Comparison of ENCODE assay signal across 13 cellular contexts in the genomic region with DNA sequence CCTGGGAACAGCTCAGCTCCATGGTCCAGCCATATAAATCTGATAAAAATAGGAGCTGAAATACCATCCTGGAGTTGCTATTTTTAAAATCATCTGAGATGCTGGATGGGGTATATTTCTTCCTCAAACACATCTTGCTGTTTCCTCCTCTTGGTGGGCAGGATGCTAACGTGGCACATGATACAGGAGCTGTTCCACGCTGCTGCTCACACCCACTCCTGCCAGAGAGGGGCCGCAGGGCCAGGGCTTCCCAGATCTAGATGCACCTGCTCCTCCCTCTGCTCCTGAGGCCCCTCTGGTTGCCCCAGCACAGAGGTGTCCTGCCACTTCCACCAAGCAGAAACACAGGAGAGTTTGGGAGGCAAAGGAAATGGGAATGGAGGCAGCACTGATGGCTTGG. TPM values are rescaled to one million over a fixed set of nuclear protein-coding genes. Genes with fewer than 3 reads are reported as not detected.
DNase-seq lines count a peak whose midpoint lies in the region; ATAC-seq and TF ChIP-seq lines count a peak whose summit lies in the region.
"Had no signal": no experiment of that assay in that cellular context is flagged by ENCODE, and none has a peak within 500 bp of the region (broad histone marks: within the 10 kb centered on the region; RNA-seq: fewer than 3 reads in every experiment).

No MANE protein-coding gene starts in this region.

- H3K9me3 Mint-ChIP-seq in stimulated activated naive CD8-positive, alpha-beta T cell treated with anti-CD3 and anti-CD28 coated beads, Interleukin-15, amount 100 ng/mL, for 72 hours, result no peaks in the 10 kb centered on the region
- H3K9me3 Mint-ChIP-seq in activated T-helper 1 cell treated with anti-CD3 and anti-CD28 coated beads, Interleukin-12 subunit alpha, Interleukin-12 subunit beta, Interleukin-2, Interleukin-4 antibody, amounts not matched to agents 30 ng/mL and 10 ng/mL and 1 ng/mL, durations not matched to agents 14 hours and 24 hours and 36 hours, result no peaks in the 10 kb centered on the region

- H3K36me3 ChIP-seq in SJCRH30, result peaks cover 4% of the 10 kb centered on the region; the same call in 1 of the 2 replicates
- H3K36me3 ChIP-seq in smooth muscle cell (ENCODE audit: low read depth), result no peaks in the 10 kb centered on the region
- H3K36me3 ChIP-seq: gastrocnemius medialis had no signal

- H2AFZ ChIP-seq in smooth muscle cell (ENCODE audit: low read depth), result no peak overlapping the region

- H3K4me1 ChIP-seq in SJCRH30 (peaks cover 3% of the 10 kb centered on the region; the same call in 1 of the 2 replicates), smooth muscle cell (ENCODE audit: low read depth) (peaks cover 35% of the 10 kb centered on the region)

- H3K4me2 ChIP-seq in smooth muscle cell, result no peak overlapping the region

- WGBS in smooth muscle cell (ENCODE audit: low lambda C conversion rate), result 90% methylated on average over 3 of the region's 3 CpGs

- no peak for TF ChIP-seq CTCF in smooth muscle cell (IDR thresholded peaks at IDR 0.05; ENCODE audit: borderline replicate concordance, insufficient read depth, poor library complexity, severe bottlenecking)

- H3K27ac ChIP-seq in SJCRH30 (no peak overlapping the region), smooth muscle cell (ENCODE audit: low read depth) (no peak overlapping the region)
- H3K27ac ChIP-seq: gastrocnemius medialis had no signal

- peaks cover 62% of the 10 kb centered on the region for H3K4me1 Mint-ChIP-seq in stimulated activated naive CD8-positive, alpha-beta T cell treated with anti-CD3 and anti-CD28 coated beads, Interleukin-15, amount 100 ng/mL, for 72 hours
- H3K4me1 Mint-ChIP-seq in activated T-helper 1 cell treated with anti-CD3 and anti-CD28 coated beads, Interleukin-12 subunit alpha, Interleukin-12 subunit beta, Interleukin-2, Interleukin-4 antibody, amounts not matched to agents 30 ng/mL and 10 ng/mL and 1 ng/mL, durations not matched to agents 14 hours and 24 hours and 36 hours (ENCODE audit: low read depth), result peaks cover 51% of the 10 kb centered on the region

- H3K9ac ChIP-seq in smooth muscle cell (ENCODE audit: low read depth), result no peak overlapping the region

- H4K20me1 ChIP-seq in smooth muscle cell (ENCODE audit: low read depth), result peaks cover 8% of the 10 kb centered on the region

- H3K27me3 ChIP-seq in SJCRH30 (no peaks in the 10 kb centered on the region), smooth muscle cell (ENCODE audit: low read depth) (no peaks in the 10 kb centered on the region)
- H3K27me3 ChIP-seq: gastrocnemius medialis had no signal

- H3K4me3 Mint-ChIP-seq in stimulated activated naive CD8-positive, alpha-beta T cell treated with anti-CD3 and anti-CD28 coated beads, Interleukin-15, amount 100 ng/mL, for 72 hours, result peak overlapping the region; percentile 68 to 70
- no peak overlapping the region for H3K4me3 Mint-ChIP-seq in activated T-helper 1 cell treated with anti-CD3 and anti-CD28 coated beads, Interleukin-12 subunit alpha, Interleukin-12 subunit beta, Interleukin-2, Interleukin-4 antibody, amounts not matched to agents 30 ng/mL and 10 ng/mL and 1 ng/mL, durations not matched to agents 14 hours and 24 hours and 36 hours

- peaks cover 34% of the 10 kb centered on the region for H3F3A ChIP-seq in smooth muscle cell (ENCODE audit: low read depth)

- peaks cover 19% of the 10 kb centered on the region for H3K36me3 Mint-ChIP-seq in activated T-helper 1 cell treated with anti-CD3 and anti-CD28 coated beads, Interleukin-12 subunit alpha, Interleukin-12 subunit beta, Interleukin-2, Interleukin-4 antibody, amounts not matched to agents 30 ng/mL and 10 ng/mL and 1 ng/mL, durations not matched to agents 14 hours and 24 hours and 36 hours (ENCODE audit: low read depth)

- ATAC-seq in stimulated activated naive CD8-positive, alpha-beta T cell treated with anti-CD3 and anti-CD28 coated beads, Interleukin-15, amount 100 ng/mL, for 72 hours, result no peak
- no peak for ATAC-seq in stimulated activated naive CD8-positive, alpha-beta T cell treated with anti-CD3 and anti-CD28 coated beads, Interleukin-15, Interleukin-2, amounts not matched to agents 100 U/mL and 50 U/mL, for 24 hours
- ATAC-seq: gastrocnemius medialis had no signal

- H3K9me3 ChIP-seq in SJCRH30 (replicated peaks), result no peaks in the 10 kb centered on the region
- no peaks in the 10 kb centered on the region for H3K9me3 ChIP-seq in smooth muscle cell (replicated peaks; ENCODE audit: low read depth)
- H3K9me3 ChIP-seq: gastrocnemius medialis, HAP-1 had no signal

- no peak overlapping the region for H3K4me3 ChIP-seq in SJCRH30
- no peak overlapping the region for H3K4me3 ChIP-seq in smooth muscle cell
- H3K4me3 ChIP-seq: gastrocnemius medialis, HAP-1 had no signal

- DNase-seq in stimulated activated naive CD8-positive, alpha-beta T cell treated with anti-CD3 and anti-CD28 coated beads, Interleukin-15, amount 100 ng/mL, for 72 hours, result no peak
- DNase-seq in stimulated activated naive CD8-positive, alpha-beta T cell treated with anti-CD3 and anti-CD28 coated beads, Interleukin-15, Interleukin-2, amounts not matched to agents 100 U/mL and 50 U/mL, for 24 hours, result no peak
- DNase-seq in activated T-helper 1 cell treated with anti-CD3 and anti-CD28 coated beads, Interleukin-12 subunit alpha, Interleukin-12 subunit beta, Interleukin-2, Interleukin-4 antibody, amounts not matched to agents 30 ng/mL and 10 ng/mL and 1 ng/mL, durations not matched to agents 14 hours and 24 hours and 36 hours (ENCODE audit: low spot score), result no peak
- DNase-seq in left kidney (ENCODE audit: low read depth, low spot score) (peak; percentile 57), SJCRH30 (no peak), smooth muscle cell (lab: John Stamatoyannopoulos, UW; ENCODE audit: unreplicated experiment) (no peak), SKM-1 (lab: John Stamatoyannopoulos, UW; ENCODE audit: unreplicated experiment) (no peak), GOT3 (lab: John Stamatoyannopoulos, UW) (no peak)
- DNase-seq: anterior cingulate cortex, gastrocnemius medialis, islet precursor cell, NCI-H1105 treated with DMSO at 0.1 percent for 48 hours had no signal

- peak overlapping the region in 1 of 2 donors; percentile 81 for H3K27ac Mint-ChIP-seq in stimulated activated naive CD8-positive, alpha-beta T cell treated with anti-CD3 and anti-CD28 coated beads, Interleukin-15, amount 100 ng/mL, for 72 hours
- H3K27ac Mint-ChIP-seq in activated T-helper 1 cell treated with anti-CD3 and anti-CD28 coated beads, Interleukin-12 subunit alpha, Interleukin-12 subunit beta, Interleukin-2, Interleukin-4 antibody, amounts not matched to agents 30 ng/mL and 10 ng/mL and 1 ng/mL, durations not matched to agents 14 hours and 24 hours and 36 hours, result peak overlapping the region; percentile 90

- H3K27me3 Mint-ChIP-seq in stimulated activated naive CD8-positive, alpha-beta T cell treated with anti-CD3 and anti-CD28 coated beads, Interleukin-15, amount 100 ng/mL, for 72 hours, result no peaks in the 10 kb centered on the region
- no peaks in the 10 kb centered on the region for H3K27me3 Mint-ChIP-seq in activated T-helper 1 cell treated with anti-CD3 and anti-CD28 coated beads, Interleukin-12 subunit alpha, Interleukin-12 subunit beta, Interleukin-2, Interleukin-4 antibody, amounts not matched to agents 30 ng/mL and 10 ng/mL and 1 ng/mL, durations not matched to agents 14 hours and 24 hours and 36 hours (ENCODE audit: insufficient read depth)

- H3K79me2 ChIP-seq in smooth muscle cell (ENCODE audit: low read depth), result peaks cover 68% of the 10 kb centered on the region

- intact Hi-C loops in activated T-helper 1 cell treated with anti-CD3 and anti-CD28 coated beads, Interleukin-12 subunit alpha, Interleukin-12 subunit beta, Interleukin-2, Interleukin-4 antibody, amounts not matched to agents 30 ng/mL and 10 ng/mL and 1 ng/mL, durations not matched to agents 14 hours and 24 hours and 36 hours (cut with micrococcal nuclease), result loop anchor here (5.0 kb wide), 1 partner anchor 35 kb away; no protein-coding TSS in a partner anchor

RNA-seq across cellular contexts. Expression of gene ST3GAL4, which starts 3.3 kb away (rescaled TPM):
- total RNA-seq in activated T-helper 1 cell treated with anti-CD3 and anti-CD28 coated beads, Interleukin-12 subunit alpha, Interleukin-12 subunit beta, Interleukin-2, Interleukin-4 antibody, amounts not matched to agents 30 ng/mL and 10 ng/mL and 1 ng/mL, durations not matched to agents 14 hours and 24 hours and 36 hours, result 13.2 and 14.1 TPM in 2 replicates
- 37.3 and 39.6 TPM in 2 replicates for total RNA-seq in SJCRH30 (2014; rRNA removed; shearing (Covaris generic))
- 36.5 and 60.3 TPM in 2 replicates for total RNA-seq in smooth muscle cell
- polyA plus RNA-seq in smooth muscle cell, result 58.5 and 60.9 TPM in 2 replicates

RNA-seq across cellular contexts. Expression of gene DCPS, which starts 48.3 kb away (rescaled TPM):
- total RNA-seq in activated T-helper 1 cell treated with anti-CD3 and anti-CD28 coated beads, Interleukin-12 subunit alpha, Interleukin-12 subunit beta, Interleukin-2, Interleukin-4 antibody, amounts not matched to agents 30 ng/mL and 10 ng/mL and 1 ng/mL, durations not matched to agents 14 hours and 24 hours and 36 hours, result 40.4 and 40.5 TPM in 2 replicates
- total RNA-seq in SJCRH30 (2014; rRNA removed; shearing (Covaris generic)), result 21.3 and 24.5 TPM in 2 replicates
- total RNA-seq in smooth muscle cell, result 8.9 and 19.0 TPM in 2 replicates
- 25.4 and 34.1 TPM in 2 replicates for polyA plus RNA-seq in smooth muscle cell
